Comparison of ENCODE assay signal across 25 cellular contexts in genomic region chr16:14358697-14359305, GRCh38.
DNase-seq lines count a peak whose midpoint lies in the region; ATAC-seq and TF ChIP-seq lines count a peak whose summit lies in the region.
"Had no signal": no experiment of that assay in that cellular context is flagged by ENCODE, and none has a peak within 500 bp of the region (broad histone marks: within the 10 kb centered on the region; RNA-seq: fewer than 3 reads in every experiment).

No MANE protein-coding gene starts in this region.

- CTCF ChIA-PET in RWPE1 (lab: Yijun Ruan, JAX): no interaction called here

- H3K27ac ChIP-seq in BLaER1 (no peak overlapping the region), RWPE1 (peak overlapping the region; percentile 89)
- H3K27ac ChIP-seq: C4-2B, colonic mucosa, SK-N-MC had no signal

- H3K27me3 ChIP-seq in BLaER1: no peaks in the 10 kb centered on the region
- H3K27me3 ChIP-seq: colonic mucosa had no signal

- DNase-seq in HPDE6-E6E7 (ENCODE audit: extremely low spot score) (peak; percentile 49), RWPE1 (ENCODE audit: low spot score) (peak; percentile 87), left ventricle myocardium superior (peak; percentile 55), RKO (ENCODE audit: low spot score) (no peak), GDM1 (lab: John Stamatoyannopoulos, UW) (no peak), GM03348 (ENCODE audit: low spot score) (no peak)
- DNase-seq: activated CD4-positive, alpha-beta T cell treated with anti-CD3 and anti-CD28 coated beads for 4 hours; activated naive CD4-positive, alpha-beta T cell treated with Interleukin-2 at 50 U/mL for 16 hours; activated T-cell treated with anti-CD3 and anti-CD28 coated beads, Interleukin-2, amount 50 U/mL, for 4 hours; Calu3; colonic mucosa; H7; Kasumi-1; kidney glomerular epithelial cell; mesendoderm; NCI-H1048; NCI-H1930; occipital lobe; substantia nigra; T-helper 17 cell had no signal

- intact Hi-C loops in left ventricle myocardium superior (cut with micrococcal nuclease): no loop called here

- H3K9ac ChIP-seq in BLaER1: no peak overlapping the region

- no peaks in the 10 kb centered on the region for H3K9me3 ChIP-seq in BLaER1
- H3K9me3 ChIP-seq: colonic mucosa had no signal

- H3K36me3 ChIP-seq in BLaER1: no peaks in the 10 kb centered on the region
- H3K36me3 ChIP-seq: colonic mucosa had no signal

- no peak for TF ChIP-seq CTCF in RWPE1 (conservative IDR thresholded peaks at IDR 0.05; ENCODE audit: low read depth)

- no peak overlapping the region for H3K4me3 ChIP-seq in BLaER1
- H3K4me3 ChIP-seq: colonic mucosa, SK-N-MC had no signal

- H3K4me2 ChIP-seq in BLaER1: peak overlapping the region; percentile 90

- POLR2A ChIA-PET in RWPE1 (lab: Yijun Ruan, JAX; ENCODE audit: low non-redundant PET): no interaction called here

- H4K20me1 ChIP-seq in BLaER1: no peaks in the 10 kb centered on the region

- ATAC-seq in left ventricle myocardium superior (peak; percentile 69), HG03460 (IDR thresholded peaks at IDR 0.05; ENCODE audit: unreplicated experiment) (no peak)
- ATAC-seq: activated T-cell treated with anti-CD3 and anti-CD28 coated beads, Interleukin-2, amount 50 U/mL, for 4 hours; Panc1; T-helper 17 cell had no signal

- H3K4me1 ChIP-seq in BLaER1: peaks cover 91% of the 10 kb centered on the region
- H3K4me1 ChIP-seq: colonic mucosa had no signal

Comparison
In these comparisons a context has a peak if more than half of its experiments do, and no peak if none do; other contexts are left out.
1. DNase-seq: peak in HPDE6-E6E7 (single experiment), RWPE1 (single experiment) and left ventricle myocardium superior (single experiment); none in RKO (single experiment), GDM1 (single experiment) and GM03348 (single experiment).